Comparison of ENCODE assay signal across 9 cellular contexts in genomic region chr11:95477981-95478380, GRCh38.
"Had no signal": no experiment of that assay in that cellular context is flagged by ENCODE, and none has a peak within 500 bp of the region (broad histone marks: within the 10 kb centered on the region; RNA-seq: fewer than 3 reads in every experiment).

No MANE protein-coding gene starts in this region.

- H3K27ac Mint-ChIP-seq: GM23338, H9, HFFc6, IgD-negative memory B cell had no signal

- H3K27me3 Mint-ChIP-seq: IgD-negative memory B cell had no signal

- ATAC-seq: GM23338 had no signal

- H3K36me3 Mint-ChIP-seq: IgD-negative memory B cell had no signal

- H3K27ac ChIP-seq: HL-60 had no signal

- DNase-seq: H9, HCEC 1CT, HFFc6, KBM-7 had no signal

- H3K4me1 Mint-ChIP-seq: GM23338, H9, IgD-negative memory B cell had no signal

- FAIRE-seq: H1, H54 had no signal

- H3K4me3 ChIP-seq: GM23338 had no signal

- H3K4me3 Mint-ChIP-seq: GM23338, H9, HFFc6, IgD-negative memory B cell had no signal
